In genomic region chr12:101806280-101806679, GRCh38 we compare ENCODE assay signal across 1 cellular context.
TF ChIP-seq lines count a peak whose summit lies in the region.

No MANE protein-coding gene starts in this region.

TF ChIP-seq in H1, 55 proteins besides CTCF, POLR2A, EP300 and RAD21 (continued from another document):
- TF ChIP-seq NRF1 (IDR thresholded peaks at IDR 0.05; ENCODE audit: low read depth, low read length) = no peak
- no peak for TF ChIP-seq SIN3A (conservative IDR thresholded peaks at IDR 0.05 in 1 of 2, IDR thresholded peaks at IDR 0.05 in 1 of 2; ENCODE audit: low read depth in 1 of 2, low read length in 2 of 2)
